Comparison of ENCODE assay signal across 18 cellular contexts in the genomic region with DNA sequence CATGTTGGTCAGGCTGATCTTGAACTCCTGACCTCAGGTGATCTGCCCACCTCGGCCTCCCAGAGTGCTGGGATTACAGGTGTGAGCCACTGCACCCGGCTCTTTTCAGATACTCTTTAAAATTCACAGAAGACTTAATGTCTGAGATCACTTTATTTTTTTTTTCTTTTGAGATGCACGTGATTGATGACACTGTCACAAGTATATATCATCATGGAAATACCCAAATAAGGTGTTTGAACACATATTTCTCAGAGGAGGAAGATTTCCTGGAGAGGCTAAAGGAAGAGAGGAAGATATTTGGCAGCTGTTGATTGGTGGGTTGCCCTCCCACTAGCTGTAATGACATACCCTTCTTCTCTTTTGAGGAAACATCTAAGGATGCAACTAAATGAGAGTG.
DNase-seq lines count a peak whose midpoint lies in the region; ATAC-seq and TF ChIP-seq lines count a peak whose summit lies in the region.
"Had no signal": no experiment of that assay in that cellular context is flagged by ENCODE, and none has a peak within 500 bp of the region (broad histone marks: within the 10 kb centered on the region; RNA-seq: fewer than 3 reads in every experiment).

No MANE protein-coding gene starts in this region.

- no peaks in the 10 kb centered on the region for H3K9me3 ChIP-seq in vagina
- H3K9me3 ChIP-seq: body of pancreas, neutrophil, right atrium auricular region had no signal

- DNase-seq in NCI-H226 (no peak), NCI-H2227 (lab: John Stamatoyannopoulos, UW; ENCODE audit: unreplicated experiment) (no peak), vagina (ENCODE audit: extremely low spot score in 2 of 2) (no peak), NCI-H1417 treated with DMSO at 0.1 percent for 48 hours (lab: John Stamatoyannopoulos, UW) (no peak)
- DNase-seq: activated CD4-positive, CD25-positive, alpha-beta regulatory T cell treated with anti-CD3 and anti-CD28 coated beads, Interleukin-2, amount 50 U/mL, for 72 hours; activated CD8-positive, alpha-beta memory T cell treated with anti-CD3 and anti-CD28 coated beads, Interleukin-2, amount 50 U/mL, for 4 hours; body of pancreas; cortex of kidney; foreskin melanocyte; left colon; NCI-H1694 treated with DMSO at 0.1 percent for 48 hours; NCI-H510A had no signal

- no peaks in the 10 kb centered on the region for H3K27me3 ChIP-seq in vagina
- H3K27me3 ChIP-seq: body of pancreas, neutrophil, right atrium auricular region had no signal

- intact Hi-C loops in vagina (cut with DNase I): no loop called here

- TF ChIP-seq CTCF in vagina (IDR thresholded peaks at IDR 0.05): no peak

- no peak overlapping the region for H3K4me3 ChIP-seq in vagina
- H3K4me3 ChIP-seq: body of pancreas, right atrium auricular region had no signal

- TF ChIP-seq POLR2A in vagina (IDR thresholded peaks at IDR 0.05): no peak

- H3K36me3 ChIP-seq in vagina: no peaks in the 10 kb centered on the region
- H3K36me3 ChIP-seq: neutrophil, right atrium auricular region had no signal

- peaks cover 26% of the 10 kb centered on the region for H3K4me1 ChIP-seq in vagina

- ATAC-seq in GM18511 (IDR thresholded peaks at IDR 0.05; ENCODE audit: unreplicated experiment) (peak; percentile 10), GM19455 (IDR thresholded peaks at IDR 0.05; ENCODE audit: unreplicated experiment) (peak; percentile 12), HG02870 (IDR thresholded peaks at IDR 0.05; ENCODE audit: unreplicated experiment) (peak; percentile 4), HG03442 (IDR thresholded peaks at IDR 0.05; ENCODE audit: unreplicated experiment) (peak; percentile 1)
- ATAC-seq: body of pancreas, left colon had no signal

- H3K27ac ChIP-seq in vagina: no peak overlapping the region
- H3K27ac ChIP-seq: body of pancreas, neutrophil, right atrium auricular region had no signal
